Comparison of ENCODE assay signal across 8 cellular contexts in genomic region chr1:228632858-228633257, GRCh38.
A peak's percentile ranks its signal among the peaks of the same experiment; 100 is the strongest.
DNase-seq lines count a peak whose midpoint lies in the region; ATAC-seq and TF ChIP-seq lines count a peak whose summit lies in the region.
"Not testable (repeated sequence)": the region's sequence is repeated elsewhere in the genome, so short reads cannot be mapped to it uniquely, and the experiment has no call there.

No MANE protein-coding gene starts in this region.

- not testable (repeated sequence) for H3K56ac ChIP-seq in IMR-90 (ENCODE audit: extremely low read depth, insufficient read depth, low read length)

- not testable (repeated sequence) for H3K36me3 ChIP-seq in Caco-2 (ENCODE audit: control insufficient read depth, insufficient read depth, low read length); IMR-90 (ENCODE audit: control insufficient read depth, insufficient read depth, low read length)

- H4K5ac ChIP-seq in IMR-90 (ENCODE audit: low read depth, low read length), result not testable (repeated sequence)

- WGBS in IMR-90 (ENCODE audit: extremely low coverage in 2 of 2, insufficient read length in 1 of 2), 2 experiments, result no CpG with 5 or more reads among the region's 42 CpGs
- WGBS in right cardiac atrium, result 87% methylated on average over 14 of the region's 42 CpGs

- not testable (repeated sequence) for H3K36me3 Mint-ChIP-seq in Caco-2 (ENCODE audit: insufficient read depth, unreplicated experiment); activated naive CD8-positive, alpha-beta T cell treated with anti-CD3 and anti-CD28 coated beads for 36 hours; glutamatergic neuron (ENCODE audit: unreplicated experiment); natural killer cell treated with Interleukin-12 subunit alpha and Interleukin-12 subunit beta and Interleukin-15 and Interleukin-18, amount 100 ng/mL, for 72 hours; stimulated activated effector memory CD8-positive, alpha-beta T cell treated with anti-CD3 and anti-CD28 coated beads, Interleukin-12 subunit alpha, Interleukin-12 subunit beta, amount 100 ng/mL, for 72 hours

- H3K4me2 ChIP-seq in IMR-90 (ENCODE audit: low read depth, low read length), result not testable (repeated sequence)

- H3K9ac ChIP-seq in IMR-90 (ENCODE audit: low read depth, low read length), result not testable (repeated sequence)

- not testable (repeated sequence) for H3K27me3 ChIP-seq in Caco-2 (replicated peaks; ENCODE audit: control insufficient read depth, insufficient read depth, low read length); IMR-90 (ENCODE audit: control insufficient read depth, insufficient read depth, low read length); right cardiac atrium (ENCODE audit: control insufficient read depth, insufficient read depth)

- H2AK5ac ChIP-seq in IMR-90 (ENCODE audit: low read depth, low read length), result not testable (repeated sequence)

- not testable (repeated sequence) for ATAC-seq in IMR-90 (ENCODE audit: low read depth); right cardiac atrium; natural killer cell treated with Interleukin-12 subunit alpha and Interleukin-12 subunit beta and Interleukin-15 and Interleukin-18, amount 100 ng/mL, for 72 hours; stimulated activated effector memory CD8-positive, alpha-beta T cell treated with anti-CD3 and anti-CD28 coated beads, Interleukin-12 subunit alpha, Interleukin-12 subunit beta, amount 100 ng/mL, for 72 hours

- TF ChIP-seq RAD21 in IMR-90 (IDR thresholded peaks at IDR 0.05; ENCODE audit: low read length), result not testable (repeated sequence)

- not testable (repeated sequence) for H3K4me1 ChIP-seq in Caco-2; IMR-90 (ENCODE audit: control insufficient read depth, insufficient read depth, low read length); right cardiac atrium (ENCODE audit: control insufficient read depth, insufficient read depth, low read length)

- H3K27ac ChIP-seq in IMR-90 (ENCODE audit: insufficient read depth, low read length); right cardiac atrium (ENCODE audit: low read length): not testable (repeated sequence)

- H4K20me1 ChIP-seq in IMR-90 (ENCODE audit: insufficient read depth, low read length), result not testable (repeated sequence)

- H2BK120ac ChIP-seq in IMR-90 (ENCODE audit: low read depth, low read length), result not testable (repeated sequence)

- not testable (repeated sequence) for H2BK20ac ChIP-seq in IMR-90 (ENCODE audit: low read depth, low read length)

- not testable (repeated sequence) for H2AFZ ChIP-seq in IMR-90 (replicated peaks; ENCODE audit: low read length, poor library complexity)

- not testable (repeated sequence) for H3K4me3 Mint-ChIP-seq in Caco-2 (ENCODE audit: unreplicated experiment); activated naive CD8-positive, alpha-beta T cell treated with anti-CD3 and anti-CD28 coated beads for 36 hours; glutamatergic neuron (ENCODE audit: unreplicated experiment); natural killer cell treated with Interleukin-12 subunit alpha and Interleukin-12 subunit beta and Interleukin-15 and Interleukin-18, amount 100 ng/mL, for 72 hours; stimulated activated effector memory CD8-positive, alpha-beta T cell treated with anti-CD3 and anti-CD28 coated beads, Interleukin-12 subunit alpha, Interleukin-12 subunit beta, amount 100 ng/mL, for 72 hours

- not testable (repeated sequence) for H2AK9ac ChIP-seq in IMR-90 (replicated peaks; ENCODE audit: low read depth, low read length, poor library complexity)

- H4K8ac ChIP-seq in IMR-90 (ENCODE audit: low read depth in 2 of 2, low read length in 2 of 2), result not testable (repeated sequence)

- in situ Hi-C loops in IMR-90 (cut with MboI; ENCODE audit: low sequenced_read_pairs), result not testable (repeated sequence)

- H3K27ac Mint-ChIP-seq in Caco-2 (ENCODE audit: unreplicated experiment); activated naive CD8-positive, alpha-beta T cell treated with anti-CD3 and anti-CD28 coated beads for 36 hours; glutamatergic neuron (ENCODE audit: unreplicated experiment); natural killer cell treated with Interleukin-12 subunit alpha and Interleukin-12 subunit beta and Interleukin-15 and Interleukin-18, amount 100 ng/mL, for 72 hours; stimulated activated effector memory CD8-positive, alpha-beta T cell treated with anti-CD3 and anti-CD28 coated beads, Interleukin-12 subunit alpha, Interleukin-12 subunit beta, amount 100 ng/mL, for 72 hours: not testable (repeated sequence)

- not testable (repeated sequence) for TF ChIP-seq POLR2A in IMR-90 (IDR thresholded peaks at IDR 0.05; ENCODE audit: low read depth, low read length)

- not testable (repeated sequence) for H3K9me1 ChIP-seq in IMR-90 (ENCODE audit: insufficient read depth, low read length)

- not testable (repeated sequence) for H3K79me1 ChIP-seq in IMR-90 (ENCODE audit: low read depth in 1 of 2, low read length in 2 of 2)

- POLR2A ChIA-PET in Caco-2 (lab: Charles Lee); IMR-90 (lab: Charles Lee; ENCODE audit: unreplicated experiment): not testable (repeated sequence)

- BruUV-seq in Caco-2 (replicated peaks; lab: Mats Ljungman, UMichigan); IMR-90 (replicated peaks; lab: Mats Ljungman, UMichigan): not testable (repeated sequence)

- not testable (repeated sequence) for H3K18ac ChIP-seq in IMR-90 (ENCODE audit: low read depth, low read length)

- not testable (repeated sequence) for H4K91ac ChIP-seq in IMR-90 (ENCODE audit: insufficient read depth, low read depth, low read length)

- not testable (repeated sequence) for H2BK15ac ChIP-seq in IMR-90 (ENCODE audit: low read depth, low read length)

- not testable (repeated sequence) for H3K27me3 Mint-ChIP-seq in Caco-2 (ENCODE audit: insufficient read depth, unreplicated experiment); activated naive CD8-positive, alpha-beta T cell treated with anti-CD3 and anti-CD28 coated beads for 36 hours; glutamatergic neuron (ENCODE audit: unreplicated experiment); natural killer cell treated with Interleukin-12 subunit alpha and Interleukin-12 subunit beta and Interleukin-15 and Interleukin-18, amount 100 ng/mL, for 72 hours

- not testable (repeated sequence) for H2BK5ac ChIP-seq in IMR-90 (ENCODE audit: low read depth, low read length, poor library complexity, severe bottlenecking)

- H3K14ac ChIP-seq in IMR-90 (replicated peaks; ENCODE audit: low read depth, low read length), result not testable (repeated sequence)

- DNase-seq in Caco-2, result peak; percentile 38 to 48
- DNase-seq in IMR-90, result not testable (repeated sequence)
- DNase-seq in activated CD4-positive, CD25-positive, alpha-beta regulatory T cell treated with anti-CD3 and anti-CD28 coated beads, Interleukin-2, amount 50 U/mL, for 72 hours, result peak; percentile 31
- peak; percentile 60 for DNase-seq in activated naive CD8-positive, alpha-beta T cell treated with anti-CD3 and anti-CD28 coated beads for 36 hours
- peak; percentile 45 for DNase-seq in glutamatergic neuron
- peak; percentile 45 to 93 (median 75) for DNase-seq in right cardiac atrium
- peak; percentile 62 for DNase-seq in natural killer cell treated with Interleukin-12 subunit alpha and Interleukin-12 subunit beta and Interleukin-15 and Interleukin-18, amount 100 ng/mL, for 72 hours (ENCODE audit: low spot score)
- peak; percentile 12 to 48 for DNase-seq in stimulated activated effector memory CD8-positive, alpha-beta T cell treated with anti-CD3 and anti-CD28 coated beads, Interleukin-12 subunit alpha, Interleukin-12 subunit beta, amount 100 ng/mL, for 72 hours (ENCODE audit: low spot score in 2 of 2)

- intact Hi-C loops in Caco-2 (cut with micrococcal nuclease; ENCODE audit: unreplicated experiment); IMR-90 (cut with micrococcal nuclease); right cardiac atrium (cut with DNase I): not testable (repeated sequence)

- H3K9me3 Mint-ChIP-seq in Caco-2 (ENCODE audit: unreplicated experiment); activated naive CD8-positive, alpha-beta T cell treated with anti-CD3 and anti-CD28 coated beads for 36 hours; glutamatergic neuron (ENCODE audit: unreplicated experiment); natural killer cell treated with Interleukin-12 subunit alpha and Interleukin-12 subunit beta and Interleukin-15 and Interleukin-18, amount 100 ng/mL, for 72 hours; stimulated activated effector memory CD8-positive, alpha-beta T cell treated with anti-CD3 and anti-CD28 coated beads, Interleukin-12 subunit alpha, Interleukin-12 subunit beta, amount 100 ng/mL, for 72 hours: not testable (repeated sequence)

- H3K4me1 Mint-ChIP-seq in Caco-2 (ENCODE audit: low read depth, unreplicated experiment); activated naive CD8-positive, alpha-beta T cell treated with anti-CD3 and anti-CD28 coated beads for 36 hours; glutamatergic neuron (ENCODE audit: low read depth, unreplicated experiment); natural killer cell treated with Interleukin-12 subunit alpha and Interleukin-12 subunit beta and Interleukin-15 and Interleukin-18, amount 100 ng/mL, for 72 hours (ENCODE audit: low read depth in 2 of 2); stimulated activated effector memory CD8-positive, alpha-beta T cell treated with anti-CD3 and anti-CD28 coated beads, Interleukin-12 subunit alpha, Interleukin-12 subunit beta, amount 100 ng/mL, for 72 hours: not testable (repeated sequence)

- not testable (repeated sequence) for H3K23ac ChIP-seq in IMR-90 (ENCODE audit: low read depth, low read length)

- not testable (repeated sequence) for H3K4ac ChIP-seq in IMR-90 (ENCODE audit: low read depth, low read length)

- not testable (repeated sequence) for H3K9me3 ChIP-seq in Caco-2; IMR-90 (ENCODE audit: control insufficient read depth, insufficient read depth, low read length); right cardiac atrium (ENCODE audit: control insufficient read depth, low read length)

- CTCF ChIA-PET in Caco-2 (lab: Charles Lee); IMR-90 (lab: Yijun Ruan, JAX): not testable (repeated sequence)

- not testable (repeated sequence) for TF ChIP-seq CTCF in Caco-2 (IDR thresholded peaks at IDR 0.05; ENCODE audit: insufficient read depth in 1 of 2, low read depth in 1 of 2, low read length in 1 of 2, severe bottlenecking in 1 of 2, unreplicated experiment in 1 of 2); IMR-90 (conservative IDR thresholded peaks at IDR 0.05; ENCODE audit: low read depth, low read length); glutamatergic neuron (IDR thresholded peaks at IDR 0.05; ENCODE audit: partially characterized antibody, unreplicated experiment)

- H3K4me3 ChIP-seq in Caco-2 (ENCODE audit: low read depth, low read length) (peak overlapping the region; percentile 22; the same call in 1 of the 2 replicates), IMR-90 (ENCODE audit: insufficient read depth, low read depth, low read length) (peak overlapping the region; percentile 34; the same call in 1 of the 2 replicates)
- not testable (repeated sequence) for H3K4me3 ChIP-seq in right cardiac atrium (ENCODE audit: low read length)

- dilution Hi-C loops in IMR-90 (cut with HindIII; ENCODE audit: low sequenced_read_pairs, unreplicated experiment), result not testable (repeated sequence)
